11 cellular contexts compared by ENCODE assay signal in the genomic region with DNA sequence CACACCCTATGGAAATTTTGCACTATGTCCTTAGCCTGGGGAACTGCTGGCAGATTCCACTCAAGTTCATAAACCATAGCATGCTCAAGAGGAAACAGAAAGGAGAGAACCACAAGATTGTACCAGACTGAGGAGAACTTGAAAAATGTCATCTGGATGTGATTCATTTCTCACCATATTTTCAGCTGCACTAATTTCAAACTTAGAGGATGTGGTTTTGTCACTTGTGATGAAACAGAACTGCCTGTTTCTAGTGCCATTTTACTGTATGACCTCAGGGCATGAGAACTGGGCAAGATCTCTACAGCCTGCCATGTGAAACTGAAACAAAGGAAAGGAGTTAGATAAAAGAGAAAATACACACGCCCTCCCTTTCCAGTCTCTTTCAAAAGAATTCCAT.
A peak's percentile ranks its signal among the peaks of the same experiment; 100 is the strongest.
DNase-seq lines count a peak whose midpoint lies in the region; FAIRE-seq and TF ChIP-seq lines count a peak whose summit lies in the region.
"Had no signal": no experiment of that assay in that cellular context is flagged by ENCODE, and none has a peak within 500 bp of the region (broad histone marks: within the 10 kb centered on the region; RNA-seq: fewer than 3 reads in every experiment).

No MANE protein-coding gene starts in this region.

- CTCF ChIA-PET in RWPE1 (lab: Yijun Ruan, JAX): no interaction called here

- no peak overlapping the region for H3K4me2 ChIP-seq in astrocyte (ENCODE audit: low read length)

- H3K27ac ChIP-seq in astrocyte (ENCODE audit: low read depth, low read length) (no peak overlapping the region), RWPE1 (no peak overlapping the region), thyroid gland (no peak overlapping the region)

- TF ChIP-seq CTCF in astrocyte (IDR thresholded peaks at IDR 0.05; ENCODE audit: insufficient read depth, low read depth, low read length) (no peak), glutamatergic neuron (IDR thresholded peaks at IDR 0.05; ENCODE audit: partially characterized antibody, unreplicated experiment) (no peak), D721Med (IDR thresholded peaks at IDR 0.05; ENCODE audit: insufficient read depth, missing control alignments) (no peak), RWPE1 (conservative IDR thresholded peaks at IDR 0.05; ENCODE audit: low read depth) (no peak), thyroid gland (IDR thresholded peaks at IDR 0.05) (no peak)

- H3K79me2 ChIP-seq in astrocyte (ENCODE audit: insufficient read depth, low read length): no peaks in the 10 kb centered on the region

- H3K27me3 Mint-ChIP-seq in astrocyte (ENCODE audit: low read depth, unreplicated experiment) (no peaks in the 10 kb centered on the region), glutamatergic neuron (ENCODE audit: unreplicated experiment) (no peaks in the 10 kb centered on the region)
- H3K27me3 Mint-ChIP-seq: activated CD4-positive, alpha-beta T cell treated with anti-CD3 and anti-CD28 coated beads, Interleukin-2, amount 10 ng/mL, durations not matched to agents 24 days and 14 days had no signal

- no peak overlapping the region for H3K9ac ChIP-seq in astrocyte (ENCODE audit: low read length)

- no peak overlapping the region for H3K4me3 ChIP-seq in astrocyte (ENCODE audit: insufficient read depth, low read depth, low read length)
- H3K4me3 ChIP-seq in thyroid gland (replicated peaks in 1 of 3): no peak overlapping the region

- H3K4me1 ChIP-seq in astrocyte (ENCODE audit: insufficient read depth, low read length) (no peaks in the 10 kb centered on the region), thyroid gland (peaks cover 0 to 3% of the 10 kb centered on the region in 2 donors)

- H3K27me3 ChIP-seq in astrocyte (ENCODE audit: insufficient read depth, low read length) (no peaks in the 10 kb centered on the region), thyroid gland (no peaks in the 10 kb centered on the region)

- no peak overlapping the region for H2AFZ ChIP-seq in astrocyte (ENCODE audit: low read depth, low read length)

- H3K9me3 Mint-ChIP-seq in astrocyte (ENCODE audit: unreplicated experiment) (no peaks in the 10 kb centered on the region), glutamatergic neuron (ENCODE audit: unreplicated experiment) (no peaks in the 10 kb centered on the region)

- H4K20me1 ChIP-seq in astrocyte (ENCODE audit: insufficient read depth, low read length): no peaks in the 10 kb centered on the region

- no peak for TF ChIP-seq POLR2A in thyroid gland (IDR thresholded peaks at IDR 0.05)

- 63 to 88% methylated on average over 1 of the region's 1 CpG for WGBS in thyroid gland, 2 donors

- intact Hi-C loops in thyroid gland (cut with DNase I): no loop called here

- H3K9me3 ChIP-seq in astrocyte (ENCODE audit: insufficient read depth, low read depth, low read length): no peaks in the 10 kb centered on the region
- no peaks in the 10 kb centered on the region for H3K9me3 ChIP-seq in thyroid gland

- H3K36me3 ChIP-seq in astrocyte (ENCODE audit: insufficient read depth, low read length) (no peaks in the 10 kb centered on the region), thyroid gland (no peaks in the 10 kb centered on the region)

- peak; percentile 53 for DNase-seq in DMS79 (lab: John Stamatoyannopoulos, UW)
- peak; percentile 85 for DNase-seq in HT1080 (ENCODE audit: low read depth)
- peak; percentile 3 for DNase-seq in astrocyte (ENCODE audit: low read depth)
- DNase-seq in kidney tubule cell (ENCODE audit: low spot score): peak; percentile 37
- DNase-seq in glutamatergic neuron: no peak
- DNase-seq in D721Med (ENCODE audit: insufficient read length, low spot score): no peak
- DNase-seq in RWPE1 (ENCODE audit: low spot score): no peak
- DNase-seq in thyroid gland: no peak
- DNase-seq: activated CD4-positive, alpha-beta T cell treated with anti-CD3 and anti-CD28 coated beads, Interleukin-2, amount 10 ng/mL, durations not matched to agents 24 days and 14 days; cerebellar nuclear complex had no signal

- POLR2A ChIA-PET in RWPE1 (lab: Yijun Ruan, JAX; ENCODE audit: low non-redundant PET): no interaction called here

- no peak overlapping the region for H3K4me3 Mint-ChIP-seq in astrocyte (ENCODE audit: unreplicated experiment)
- H3K4me3 Mint-ChIP-seq in glutamatergic neuron (ENCODE audit: unreplicated experiment): no peak overlapping the region
- H3K4me3 Mint-ChIP-seq: activated CD4-positive, alpha-beta T cell treated with anti-CD3 and anti-CD28 coated beads, Interleukin-2, amount 10 ng/mL, durations not matched to agents 24 days and 14 days had no signal

- peaks cover 24% of the 10 kb centered on the region for H3K4me1 Mint-ChIP-seq in astrocyte (ENCODE audit: low read depth, unreplicated experiment)
- H3K4me1 Mint-ChIP-seq in glutamatergic neuron (ENCODE audit: low read depth, unreplicated experiment): no peaks in the 10 kb centered on the region
- H3K4me1 Mint-ChIP-seq: activated CD4-positive, alpha-beta T cell treated with anti-CD3 and anti-CD28 coated beads, Interleukin-2, amount 10 ng/mL, durations not matched to agents 24 days and 14 days had no signal

- FAIRE-seq in astrocyte (lab: Jason Lieb, UNC): no peak
- FAIRE-seq in D721Med (lab: Jason Lieb, UNC): no peak
- FAIRE-seq: RCC 7860 had no signal

- no peaks in the 10 kb centered on the region for H3K36me3 Mint-ChIP-seq in astrocyte (ENCODE audit: low read depth, unreplicated experiment)
- H3K36me3 Mint-ChIP-seq in glutamatergic neuron (ENCODE audit: unreplicated experiment): no peaks in the 10 kb centered on the region

- peak overlapping the region; percentile 73 for H3K27ac Mint-ChIP-seq in astrocyte (ENCODE audit: unreplicated experiment)
- H3K27ac Mint-ChIP-seq in glutamatergic neuron (ENCODE audit: unreplicated experiment): no peak overlapping the region
- H3K27ac Mint-ChIP-seq: activated CD4-positive, alpha-beta T cell treated with anti-CD3 and anti-CD28 coated beads, Interleukin-2, amount 10 ng/mL, durations not matched to agents 24 days and 14 days had no signal

Comparison
In these comparisons a context has a peak if more than half of its experiments do, and no peak if none do; other contexts are left out.
1. DNase-seq: peak in DMS79 (single experiment), HT1080 (single experiment), astrocyte (single experiment) and kidney tubule cell (single experiment); none in glutamatergic neuron (single experiment), D721Med (single experiment), RWPE1 (single experiment) and thyroid gland (0 of 2).